ENCODE assay signal across 28 cellular contexts in the genomic region with DNA sequence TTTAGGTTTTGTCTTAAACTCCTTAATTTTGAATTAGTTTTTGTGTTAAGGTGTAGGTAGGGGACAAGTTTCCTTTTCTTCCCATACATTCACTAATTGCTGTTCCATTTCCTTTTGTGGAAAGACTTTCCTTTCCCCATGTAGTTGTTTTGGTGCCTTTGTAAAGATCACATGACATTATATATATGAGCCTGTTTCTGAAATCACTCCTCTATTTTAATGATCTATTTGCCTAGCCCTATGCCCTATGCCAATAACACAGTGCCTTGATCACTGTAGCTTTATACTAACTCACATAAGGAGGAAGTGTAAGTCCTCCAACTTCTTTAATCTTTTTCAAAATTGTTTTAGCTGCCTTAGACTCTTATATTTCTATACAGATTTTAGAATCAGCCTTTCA.
"Had no signal": no experiment of that assay in that cellular context is flagged by ENCODE, and none has a peak within 500 bp of the region (broad histone marks: within the 10 kb centered on the region; RNA-seq: fewer than 3 reads in every experiment).

No MANE protein-coding gene starts in this region.

- H3K4me3 ChIP-seq: neural progenitor cell, ovary, psoas muscle, right lobe of liver, sigmoid colon, stomach, thoracic aorta, thyroid gland, transverse colon, upper lobe of right lung, uterus had no signal

- H3K4me1 ChIP-seq: neural progenitor cell, parathyroid adenoma, psoas muscle, right lobe of liver, sigmoid colon, stomach, thyroid gland, transverse colon, upper lobe of right lung, uterus had no signal

- H2AFZ ChIP-seq: neural progenitor cell, parathyroid adenoma had no signal

- H3K27ac ChIP-seq: neural progenitor cell, ovary, parathyroid adenoma, psoas muscle, right lobe of liver, sigmoid colon, stomach, thoracic aorta, thyroid gland, transverse colon, upper lobe of right lung, uterus had no signal

- DNase-seq: natural killer cell; occipital lobe; ovary; posterior cingulate gyrus; psoas muscle; right cardiac atrium; right lobe of liver; sigmoid colon; small intestine; stimulated activated CD4-positive, alpha-beta T cell treated with anti-CD3 and anti-CD28 coated beads, Interleukin-15, amount 100 ng/mL, for 24 hours; stimulated activated CD4-positive, alpha-beta T cell treated with anti-CD3 and anti-CD28 coated beads, Interleukin-2, amount 100 ng/mL, for 24 hours; stimulated activated CD4-positive, alpha-beta T cell treated with anti-CD3 and anti-CD28 coated beads, Interleukin-2, amount 100 ng/mL, for 48 hours; stimulated activated CD4-positive, alpha-beta T cell treated with anti-CD3 and anti-CD28 coated beads, Interleukin-4, amount 100 ng/mL, for 24 hours; stimulated activated naive B cell treated with anti-CD40 and anti-IgM and Interleukin-4, amounts not matched to agents 10 μg/mL and 1 μg/mL and 100 μg/mL, for 72 hours; stimulated activated naive CD4-positive, alpha-beta T cell treated with Interleukin-2 at 50 U/mL for 16 hours; stomach; thyroid gland; transverse colon; upper lobe of right lung; uterus had no signal

- H3K4me3 Mint-ChIP-seq: natural killer cell; nephron; neural progenitor cell; stimulated activated effector memory CD8-positive, alpha-beta T cell treated with anti-CD3 and anti-CD28 coated beads, Interleukin-12 subunit alpha, Interleukin-12 subunit beta, amount 100 ng/mL, for 72 hours; stimulated activated naive B cell treated with anti-CD40 and anti-IgM and Interleukin-4, amounts not matched to agents 10 μg/mL and 1 μg/mL and 100 μg/mL, for 72 hours; stimulated activated naive CD8-positive, alpha-beta T cell treated with anti-CD3 and anti-CD28 coated beads, Interleukin-15, Interleukin-2, amounts not matched to agents 100 ng/mL and 50 ng/mL, for 24 hours; type B pancreatic cell had no signal

- H3K4me1 Mint-ChIP-seq: natural killer cell; nephron; neural progenitor cell; stimulated activated effector memory CD8-positive, alpha-beta T cell treated with anti-CD3 and anti-CD28 coated beads, Interleukin-12 subunit alpha, Interleukin-12 subunit beta, amount 100 ng/mL, for 72 hours; stimulated activated naive B cell treated with anti-CD40 and anti-IgM and Interleukin-4, amounts not matched to agents 10 μg/mL and 1 μg/mL and 100 μg/mL, for 72 hours had no signal

- H3K27ac Mint-ChIP-seq: natural killer cell; nephron; neural progenitor cell; progenitor cell of endocrine pancreas; stimulated activated effector memory CD8-positive, alpha-beta T cell treated with anti-CD3 and anti-CD28 coated beads, Interleukin-12 subunit alpha, Interleukin-12 subunit beta, amount 100 ng/mL, for 72 hours; stimulated activated naive B cell treated with anti-CD40 and anti-IgM and Interleukin-4, amounts not matched to agents 10 μg/mL and 1 μg/mL and 100 μg/mL, for 72 hours; stimulated activated naive CD8-positive, alpha-beta T cell treated with anti-CD3 and anti-CD28 coated beads, Interleukin-15, Interleukin-2, amounts not matched to agents 100 ng/mL and 50 ng/mL, for 24 hours; type B pancreatic cell had no signal

- H3K9me3 Mint-ChIP-seq: natural killer cell; nephron; neural progenitor cell; stimulated activated effector memory CD8-positive, alpha-beta T cell treated with anti-CD3 and anti-CD28 coated beads, Interleukin-12 subunit alpha, Interleukin-12 subunit beta, amount 100 ng/mL, for 72 hours; stimulated activated naive B cell treated with anti-CD40 and anti-IgM and Interleukin-4, amounts not matched to agents 10 μg/mL and 1 μg/mL and 100 μg/mL, for 72 hours; stimulated activated naive CD8-positive, alpha-beta T cell treated with anti-CD3 and anti-CD28 coated beads, Interleukin-15, Interleukin-2, amounts not matched to agents 100 ng/mL and 50 ng/mL, for 24 hours; type B pancreatic cell had no signal

- H3K4me2 ChIP-seq: neural progenitor cell had no signal

- H3K9ac ChIP-seq: neural progenitor cell, parathyroid adenoma had no signal

- H3K36me3 ChIP-seq: neural progenitor cell, ovary, right lobe of liver, transverse colon, upper lobe of right lung, uterus had no signal

- H3K27me3 ChIP-seq: neural progenitor cell, ovary, right lobe of liver, sigmoid colon, stomach, thyroid gland, transverse colon, upper lobe of right lung, uterus had no signal

- H3K9me3 ChIP-seq: ovary, psoas muscle, right lobe of liver, sigmoid colon, stomach, thoracic aorta, thyroid gland, transverse colon, upper lobe of right lung, uterus had no signal

- H3K79me2 ChIP-seq: parathyroid adenoma had no signal

- H3K36me3 Mint-ChIP-seq: natural killer cell; stimulated activated effector memory CD8-positive, alpha-beta T cell treated with anti-CD3 and anti-CD28 coated beads, Interleukin-12 subunit alpha, Interleukin-12 subunit beta, amount 100 ng/mL, for 72 hours; stimulated activated naive B cell treated with anti-CD40 and anti-IgM and Interleukin-4, amounts not matched to agents 10 μg/mL and 1 μg/mL and 100 μg/mL, for 72 hours; type B pancreatic cell had no signal

- ATAC-seq: natural killer cell; psoas muscle; right cardiac atrium; right lobe of liver; stimulated activated effector memory CD8-positive, alpha-beta T cell treated with anti-CD3 and anti-CD28 coated beads, Interleukin-12 subunit alpha, Interleukin-12 subunit beta, amount 100 ng/mL, for 72 hours; stimulated activated naive B cell treated with anti-CD40 and anti-IgM and Interleukin-4, amounts not matched to agents 10 μg/mL and 1 μg/mL and 100 μg/mL, for 72 hours; upper lobe of right lung had no signal

- H3K27me3 Mint-ChIP-seq: progenitor cell of endocrine pancreas; stimulated activated naive CD8-positive, alpha-beta T cell treated with anti-CD3 and anti-CD28 coated beads, Interleukin-15, Interleukin-2, amounts not matched to agents 100 ng/mL and 50 ng/mL, for 24 hours; type B pancreatic cell had no signal
